Comparison of ENCODE assay signal across 13 cellular contexts in the genomic region with DNA sequence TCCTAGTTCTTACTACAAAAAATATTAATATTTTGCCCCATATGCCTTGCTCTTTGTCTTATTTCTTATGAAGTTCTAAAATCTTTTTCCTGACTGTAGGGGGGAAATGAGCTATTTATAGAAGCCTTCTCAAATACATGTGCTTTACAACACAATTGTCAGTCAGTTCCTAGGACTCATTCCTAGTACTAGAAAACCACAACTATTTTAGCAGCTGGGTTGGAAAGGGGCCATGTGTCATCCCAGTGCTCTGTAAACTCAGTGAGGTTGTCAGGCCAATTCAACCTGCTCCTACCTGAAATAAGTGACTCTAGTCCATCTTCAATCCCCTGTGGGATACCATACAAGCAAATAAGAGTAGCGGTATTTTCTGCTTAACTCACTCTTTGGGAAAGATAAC.
DNase-seq lines count a peak whose midpoint lies in the region; ATAC-seq and TF ChIP-seq lines count a peak whose summit lies in the region.
"Had no signal": no experiment of that assay in that cellular context is flagged by ENCODE, and none has a peak within 500 bp of the region (broad histone marks: within the 10 kb centered on the region; RNA-seq: fewer than 3 reads in every experiment).

No MANE protein-coding gene starts in this region.

- H3K4me3 Mint-ChIP-seq in progenitor cell of endocrine pancreas (ENCODE audit: low read depth) = no peak overlapping the region
- H3K4me3 Mint-ChIP-seq: activated naive CD8-positive, alpha-beta T cell treated with anti-CD3 and anti-CD28 coated beads, Interleukin-2, amount 10 ng/mL, durations not matched to agents 7 days and 5 days had no signal

- H3K36me3 Mint-ChIP-seq in progenitor cell of endocrine pancreas (ENCODE audit: insufficient read depth) = peaks cover 4% of the 10 kb centered on the region

- H3K4me3 ChIP-seq in cardiac muscle cell = no peak overlapping the region
- H3K4me3 ChIP-seq in fibroblast of villous mesenchyme (ENCODE audit: low read depth, low read length) = no peak overlapping the region
- H3K4me3 ChIP-seq: PC-9, right atrium auricular region, thyroid gland had no signal

- TF ChIP-seq CTCF in cardiac muscle cell (IDR thresholded peaks at IDR 0.05; ENCODE audit: low read depth, low read length) (no peak), fibroblast of villous mesenchyme (IDR thresholded peaks at IDR 0.05; ENCODE audit: insufficient read depth, low read depth, low read length) (no peak), progenitor cell of endocrine pancreas (IDR thresholded peaks at IDR 0.05; ENCODE audit: unreplicated experiment) (no peak), GM20000 (IDR thresholded peaks at IDR 0.05; ENCODE audit: extremely low read depth, missing control alignments) (no peak)

- H3K9me3 ChIP-seq in cardiac muscle cell (ENCODE audit: low read depth) = no peaks in the 10 kb centered on the region
- H3K9me3 ChIP-seq: right atrium auricular region, thyroid gland had no signal

- peak; percentile 6 to 68 for DNase-seq in cardiac muscle cell (ENCODE audit: low read depth in 1 of 2, low spot score in 1 of 2)
- DNase-seq in left ventricle myocardium superior = no peak
- peak; percentile 42 for DNase-seq in SW480 (ENCODE audit: low spot score)
- DNase-seq in fibroblast of villous mesenchyme (ENCODE audit: low read depth) = peak; percentile 36
- DNase-seq in GF-D8 (lab: John Stamatoyannopoulos, UW) = no peak
- no peak for DNase-seq in progenitor cell of endocrine pancreas (ENCODE audit: low spot score, unreplicated experiment)
- no peak for DNase-seq in GM20000 (ENCODE audit: low spot score)
- no peak for DNase-seq in NCI-H69 (lab: John Stamatoyannopoulos, UW)
- DNase-seq: activated naive CD8-positive, alpha-beta T cell treated with anti-CD3 and anti-CD28 coated beads, Interleukin-2, amount 10 ng/mL, durations not matched to agents 7 days and 5 days; NCI-H1930; PC-9; thyroid gland had no signal

- H3K4me1 ChIP-seq in cardiac muscle cell (ENCODE audit: low read depth) = peaks cover 8% of the 10 kb centered on the region
- H3K4me1 ChIP-seq: right atrium auricular region, thyroid gland had no signal

- H3K27ac ChIP-seq in cardiac muscle cell = no peak overlapping the region
- H3K27ac ChIP-seq: PC-9, right atrium auricular region, thyroid gland had no signal

- H3K36me3 ChIP-seq in cardiac muscle cell = no peaks in the 10 kb centered on the region
- H3K36me3 ChIP-seq: right atrium auricular region, thyroid gland had no signal

- no peak overlapping the region for H3K27ac Mint-ChIP-seq in progenitor cell of endocrine pancreas
- H3K27ac Mint-ChIP-seq: activated naive CD8-positive, alpha-beta T cell treated with anti-CD3 and anti-CD28 coated beads, Interleukin-2, amount 10 ng/mL, durations not matched to agents 7 days and 5 days had no signal

- no peaks in the 10 kb centered on the region for H3K27me3 Mint-ChIP-seq in progenitor cell of endocrine pancreas
- H3K27me3 Mint-ChIP-seq: activated naive CD8-positive, alpha-beta T cell treated with anti-CD3 and anti-CD28 coated beads, Interleukin-2, amount 10 ng/mL, durations not matched to agents 7 days and 5 days had no signal

- intact Hi-C loops in left ventricle myocardium superior (cut with micrococcal nuclease) = no loop called here

- no peaks in the 10 kb centered on the region for H3K4me1 Mint-ChIP-seq in progenitor cell of endocrine pancreas (ENCODE audit: low read depth)
- H3K4me1 Mint-ChIP-seq: activated naive CD8-positive, alpha-beta T cell treated with anti-CD3 and anti-CD28 coated beads, Interleukin-2, amount 10 ng/mL, durations not matched to agents 7 days and 5 days had no signal

- no peaks in the 10 kb centered on the region for H3K27me3 ChIP-seq in cardiac muscle cell
- H3K27me3 ChIP-seq: right atrium auricular region, thyroid gland had no signal

- no peak for ATAC-seq in left ventricle myocardium superior

- H3K9me3 Mint-ChIP-seq in progenitor cell of endocrine pancreas (ENCODE audit: low read depth) = peaks cover 2% of the 10 kb centered on the region
- H3K9me3 Mint-ChIP-seq: activated naive CD8-positive, alpha-beta T cell treated with anti-CD3 and anti-CD28 coated beads, Interleukin-2, amount 10 ng/mL, durations not matched to agents 7 days and 5 days had no signal

Comparison
In these comparisons a context has a peak if more than half of its experiments do, and no peak if none do; other contexts are left out.
1. DNase-seq: peak in cardiac muscle cell (2 of 2), SW480 (single experiment) and fibroblast of villous mesenchyme (single experiment); none in left ventricle myocardium superior (single experiment), GF-D8 (single experiment), progenitor cell of endocrine pancreas (single experiment), GM20000 (single experiment) and NCI-H69 (single experiment).